ENCODE assay signal across 8 cellular contexts in the genomic region with DNA sequence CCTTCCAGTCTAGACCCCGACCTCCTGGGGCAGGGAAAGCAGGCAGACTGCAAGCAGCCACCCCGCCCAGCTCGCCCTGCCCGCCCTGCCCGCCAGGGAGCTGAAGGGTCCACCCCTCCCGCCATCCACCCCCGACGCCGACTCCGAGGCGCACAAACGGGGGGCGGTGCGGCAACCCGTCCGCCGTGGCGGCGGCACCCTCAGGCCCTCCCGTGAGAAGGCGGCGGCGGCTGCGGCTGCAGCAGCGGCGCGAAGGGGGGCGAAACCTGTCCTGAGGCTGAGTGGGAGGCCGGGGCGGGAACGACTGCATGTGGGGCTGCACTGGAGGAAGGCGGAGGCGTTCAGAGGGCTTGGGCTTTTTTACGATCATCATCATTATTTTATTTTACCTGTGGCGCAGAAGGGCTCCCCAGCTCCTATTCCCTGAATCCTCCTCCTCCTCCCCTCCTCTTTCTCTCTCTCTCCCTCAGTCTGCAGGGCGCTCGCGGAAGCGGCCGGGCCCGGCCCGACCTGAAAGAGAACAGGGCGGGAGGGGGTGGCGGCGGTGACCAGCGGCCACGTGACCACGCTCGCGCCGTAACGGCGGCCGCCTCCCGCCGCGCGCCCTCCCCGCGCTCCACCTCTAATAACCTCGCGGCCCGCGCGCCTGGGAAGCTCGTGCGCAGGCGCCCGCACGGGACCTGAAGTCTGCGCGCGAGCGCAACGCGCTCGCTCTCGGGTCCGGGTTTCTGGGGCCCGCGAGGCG. TPM values are rescaled to one million over a fixed set of nuclear protein-coding genes. Genes with fewer than 3 reads are reported as not detected.
A peak's percentile ranks its signal among the peaks of the same experiment; 100 is the strongest.
DNase-seq lines count a peak whose midpoint lies in the region; ATAC-seq, FAIRE-seq and TF ChIP-seq lines count a peak whose summit lies in the region.

A gene with protein sequence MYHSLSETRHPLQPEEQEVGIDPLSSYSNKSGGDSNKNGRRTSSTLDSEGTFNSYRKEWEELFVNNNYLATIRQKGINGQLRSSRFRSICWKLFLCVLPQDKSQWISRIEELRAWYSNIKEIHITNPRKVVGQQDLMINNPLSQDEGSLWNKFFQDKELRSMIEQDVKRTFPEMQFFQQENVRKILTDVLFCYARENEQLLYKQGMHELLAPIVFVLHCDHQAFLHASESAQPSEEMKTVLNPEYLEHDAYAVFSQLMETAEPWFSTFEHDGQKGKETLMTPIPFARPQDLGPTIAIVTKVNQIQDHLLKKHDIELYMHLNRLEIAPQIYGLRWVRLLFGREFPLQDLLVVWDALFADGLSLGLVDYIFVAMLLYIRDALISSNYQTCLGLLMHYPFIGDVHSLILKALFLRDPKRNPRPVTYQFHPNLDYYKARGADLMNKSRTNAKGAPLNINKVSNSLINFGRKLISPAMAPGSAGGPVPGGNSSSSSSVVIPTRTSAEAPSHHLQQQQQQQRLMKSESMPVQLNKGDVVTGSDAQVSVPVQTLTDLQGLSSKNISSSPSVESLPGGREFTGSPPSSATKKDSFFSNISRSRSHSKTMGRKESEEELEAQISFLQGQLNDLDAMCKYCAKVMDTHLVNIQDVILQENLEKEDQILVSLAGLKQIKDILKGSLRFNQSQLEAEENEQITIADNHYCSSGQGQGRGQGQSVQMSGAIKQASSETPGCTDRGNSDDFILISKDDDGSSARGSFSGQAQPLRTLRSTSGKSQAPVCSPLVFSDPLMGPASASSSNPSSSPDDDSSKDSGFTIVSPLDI (minus strand): TSS at position 540 of the 745 bp plus-strand sequence. CDS start 234,061 bp downstream, outside the sequence.

- H3K4me1 ChIP-seq in right atrium auricular region, result peaks cover 0 to 23% of the 10 kb centered on the region in 2 donors
- no peaks in the 10 kb centered on the region for H3K4me1 ChIP-seq in aorta (ENCODE audit: control insufficient read depth in 1 of 2, insufficient read depth in 2 of 2, low read length in 2 of 2)

- 1% methylated on average over 66 to 82 of the region's 82 CpGs for WGBS in aorta, 2 donors

- H3K27me3 Mint-ChIP-seq in T-helper 1 cell treated with Interleukin-12 subunit alpha and Interleukin-12 subunit beta and Interleukin-4 antibody, amounts not matched to agents 30 μg/mL and 1 μg/mL, for 36 hours (ENCODE audit: low read depth), result no peaks in the 10 kb centered on the region

- DNase-seq in GM12892 (ENCODE audit: insufficient read length) (peak; percentile 85), NCI-H1417 treated with DMSO at 0.1 percent for 48 hours (lab: John Stamatoyannopoulos, UW) (peak; percentile 83), amygdala (lab: John Stamatoyannopoulos, UW) (peak in 55 of 56 donors; percentile 40 to 98 (median 92)), right atrium auricular region (ENCODE audit: low spot score) (peak; percentile 85), putamen (ENCODE audit: low spot score) (peak; percentile 97), aorta (peak; percentile 98)

- intact Hi-C loops in aorta (cut with DNase I), result loop anchor here (5.0 kb wide), 2 partner anchors 100 to 105 kb away; no protein-coding TSS in a partner anchor

- H3K27ac Mint-ChIP-seq in T-helper 1 cell treated with Interleukin-12 subunit alpha and Interleukin-12 subunit beta and Interleukin-4 antibody, amounts not matched to agents 30 μg/mL and 1 μg/mL, for 36 hours, result peak within 1 kb of the TSS; percentile 95

- H3K27me3 ChIP-seq in right atrium auricular region, result no peaks in the 10 kb centered on the region
- no peaks in the 10 kb centered on the region for H3K27me3 ChIP-seq in aorta (ENCODE audit: control insufficient read depth in 1 of 2, insufficient read depth in 2 of 2, low read length in 1 of 2)

- TF ChIP-seq POLR2A in GM12892 (IDR thresholded peaks at IDR 0.05; ENCODE audit: low read depth, low read length), result peak; percentile 88

- peaks cover 5% of the 10 kb centered on the region for H3K36me3 Mint-ChIP-seq in T-helper 1 cell treated with Interleukin-12 subunit alpha and Interleukin-12 subunit beta and Interleukin-4 antibody, amounts not matched to agents 30 μg/mL and 1 μg/mL, for 36 hours (ENCODE audit: low read depth)

- no peaks in the 10 kb centered on the region for H3K9me3 Mint-ChIP-seq in T-helper 1 cell treated with Interleukin-12 subunit alpha and Interleukin-12 subunit beta and Interleukin-4 antibody, amounts not matched to agents 30 μg/mL and 1 μg/mL, for 36 hours

- FAIRE-seq in GM12892 (lab: Jason Lieb, UNC), result peak; percentile 90

- peaks cover 27% of the 10 kb centered on the region for H3K4me1 Mint-ChIP-seq in T-helper 1 cell treated with Interleukin-12 subunit alpha and Interleukin-12 subunit beta and Interleukin-4 antibody, amounts not matched to agents 30 μg/mL and 1 μg/mL, for 36 hours (ENCODE audit: low read depth)

- H3K36me3 ChIP-seq in right atrium auricular region, result no peaks in the 10 kb centered on the region
- H3K36me3 ChIP-seq in aorta (ENCODE audit: control insufficient read depth in 1 of 2, insufficient read depth in 2 of 2, low read length in 1 of 2), result no peaks in the 10 kb centered on the region

- no peaks in the 10 kb centered on the region for H3K9me3 ChIP-seq in right atrium auricular region
- no peaks in the 10 kb centered on the region for H3K9me3 ChIP-seq in aorta (ENCODE audit: control insufficient read depth, low read length)

- no peak for TF ChIP-seq CTCF in right atrium auricular region (IDR thresholded peaks at IDR 0.05)

- H3K4me3 ChIP-seq in right atrium auricular region (peak within 1 kb of the TSS; percentile 72 to 94), aorta (ENCODE audit: low read length in 2 of 2) (peak within 1 kb of the TSS; percentile 39 to 92)

- H3K27ac ChIP-seq in right atrium auricular region (peak within 1 kb of the TSS; percentile 98 to 99), aorta (ENCODE audit: low read depth in 1 of 2, low read length in 2 of 2) (peak within 1 kb of the TSS; percentile 77 to 91)

- ATAC-seq in HG02763 (IDR thresholded peaks at IDR 0.05; ENCODE audit: unreplicated experiment), result peak; percentile 75
- ATAC-seq in aorta (ENCODE audit: low FRiP score), result peak; percentile 99

- H3K4me3 Mint-ChIP-seq in T-helper 1 cell treated with Interleukin-12 subunit alpha and Interleukin-12 subunit beta and Interleukin-4 antibody, amounts not matched to agents 30 μg/mL and 1 μg/mL, for 36 hours, result peak within 1 kb of the TSS; percentile 91

RNA-seq across cellular contexts. Expression of the gene that starts here (rescaled TPM):
- 29.0 TPM for polyA plus RNA-seq in GM12892 (2012; ENCODE audit: missing spikeins)
- total RNA-seq in right atrium auricular region (10 to 100 TPM; 35.2 to 40.2 TPM), aorta (10 to 100 TPM; 52.2 to 75.5 TPM)
- polyA plus RNA-seq in aorta, result 10 to 100 TPM; 11.8 to 16.8 TPM

Comparison
In these comparisons a context has a peak if more than half of its experiments do, and no peak if none do; other contexts are left out.
1. Peak in every context shown above with its lines: DNase-seq, ATAC-seq, H3K4me3 ChIP-seq and H3K27ac ChIP-seq.